In genomic region chr1:90919900-90920299, GRCh38 we compare ENCODE assay signal across 15 cellular contexts.
DNase-seq lines count a peak whose midpoint lies in the region; ATAC-seq, FAIRE-seq and TF ChIP-seq lines count a peak whose summit lies in the region.
"Had no signal": no experiment of that assay in that cellular context is flagged by ENCODE, and none has a peak within 500 bp of the region (broad histone marks: within the 10 kb centered on the region; RNA-seq: fewer than 3 reads in every experiment).

No MANE protein-coding gene starts in this region.

- peaks cover 1% of the 10 kb centered on the region for H3K27me3 Mint-ChIP-seq in endothelial cell (ENCODE audit: unreplicated experiment)

- peaks cover 14% of the 10 kb centered on the region for H3K4me1 Mint-ChIP-seq in endothelial cell (ENCODE audit: unreplicated experiment)

- no peak for TF ChIP-seq CTCF in MM.1S (IDR thresholded peaks at IDR 0.05; ENCODE audit: low read length)
- TF ChIP-seq CTCF in upper lobe of left lung (IDR thresholded peaks at IDR 0.05): no peak
- TF ChIP-seq CTCF in D721Med (IDR thresholded peaks at IDR 0.05; ENCODE audit: insufficient read depth, missing control alignments): no peak
- TF ChIP-seq CTCF in endothelial cell (IDR thresholded peaks at IDR 0.05; ENCODE audit: unreplicated experiment): no peak

- H3K9me2 ChIP-seq in MM.1S (replicated peaks; ENCODE audit: insufficient read depth, low read length): no peaks in the 10 kb centered on the region

- peaks cover 11% of the 10 kb centered on the region; the same call in 1 of the 2 replicates for H3F3A ChIP-seq in MM.1S (ENCODE audit: insufficient read depth, low read length)

- DNase-seq in Right ventricle myocardium superior (no peak), Right ventricle myocardium inferior (ENCODE audit: missing footprints) (no peak), MM.1S (no peak), left cardiac atrium (no peak), superior temporal gyrus (ENCODE audit: extremely low spot score) (peak; percentile 28), upper lobe of left lung (no peak), D721Med (ENCODE audit: insufficient read length, low spot score) (no peak), endothelial cell (ENCODE audit: low spot score) (no peak)
- DNase-seq: Kasumi-1, NCI-H226, T1000 had no signal

- H4K20me1 ChIP-seq in MM.1S (ENCODE audit: insufficient read depth, low read length): peaks cover 33% of the 10 kb centered on the region

- H3K4me3 ChIP-seq in MM.1S (ENCODE audit: low read length) (no peak overlapping the region), upper lobe of left lung (no peak overlapping the region)
- H3K4me3 ChIP-seq: HAP-1, skin epidermis had no signal

- H3K36me3 ChIP-seq in MM.1S (replicated peaks; ENCODE audit: insufficient read depth, low read length): peaks cover 4% of the 10 kb centered on the region; the same call in 1 of the 2 replicates
- peaks cover 0 to 13% (median 2%) of the 10 kb centered on the region in 4 donors for H3K36me3 ChIP-seq in upper lobe of left lung

- H3K9ac ChIP-seq in MM.1S (ENCODE audit: low read length): no peak overlapping the region

- no peak overlapping the region for H2AFZ ChIP-seq in MM.1S (ENCODE audit: low read length)

- ATAC-seq in Right ventricle myocardium superior (ENCODE audit: poor library complexity): peak; percentile 73
- ATAC-seq in Right ventricle myocardium inferior: no peak
- ATAC-seq in left cardiac atrium: peak; percentile 34 to 78
- ATAC-seq in upper lobe of left lung (ENCODE audit: low FRiP score in 2 of 2): no peak

- H3K27ac ChIP-seq in MM.1S (ENCODE audit: low read length) (no peak overlapping the region), upper lobe of left lung (no peak overlapping the region)
- H3K27ac ChIP-seq: epithelial cell of prostate, skin epidermis had no signal

- WGBS in upper lobe of left lung, 2 donors: 82 to 100% methylated on average over 1 of the region's 1 CpG

- peaks cover 4% of the 10 kb centered on the region for H3K36me3 Mint-ChIP-seq in endothelial cell (ENCODE audit: low read depth, unreplicated experiment)

- H3K9me3 ChIP-seq in MM.1S (replicated peaks; ENCODE audit: insufficient read depth, low read length) (no peaks in the 10 kb centered on the region), upper lobe of left lung (no peaks in the 10 kb centered on the region)
- H3K9me3 ChIP-seq: HAP-1 had no signal

- no peaks in the 10 kb centered on the region for H3K9me3 Mint-ChIP-seq in endothelial cell (ENCODE audit: unreplicated experiment)
- H3K9me3 Mint-ChIP-seq: nephron had no signal

- no peak for TF ChIP-seq EP300 in upper lobe of left lung (IDR thresholded peaks at IDR 0.05)

- no peak for TF ChIP-seq POLR2A in upper lobe of left lung (IDR thresholded peaks at IDR 0.05)

- peaks cover 14% of the 10 kb centered on the region for H3K4me1 ChIP-seq in MM.1S (ENCODE audit: low read length)
- H3K4me1 ChIP-seq in upper lobe of left lung: peaks cover 5 to 33% (median 19%) of the 10 kb centered on the region in 4 donors

- H3K79me2 ChIP-seq in MM.1S (ENCODE audit: low read length): peaks cover 76% of the 10 kb centered on the region

- no peak for FAIRE-seq in D721Med (lab: Jason Lieb, UNC)

- H3K27me3 ChIP-seq in MM.1S (replicated peaks; ENCODE audit: insufficient read depth, low read length) (no peaks in the 10 kb centered on the region), upper lobe of left lung (no peaks in the 10 kb centered on the region)

- peak overlapping the region; percentile 7 for H3K4me2 ChIP-seq in MM.1S (ENCODE audit: low read depth, low read length)

- H3K4me3 Mint-ChIP-seq in endothelial cell (ENCODE audit: unreplicated experiment): no peak overlapping the region
- H3K4me3 Mint-ChIP-seq: nephron had no signal

- H3K27ac Mint-ChIP-seq in endothelial cell (ENCODE audit: unreplicated experiment): no peak overlapping the region
- H3K27ac Mint-ChIP-seq: nephron had no signal

- intact Hi-C loops in Right ventricle myocardium superior (cut with DNase I) (no loop called here), Right ventricle myocardium inferior (cut with DNase I) (no loop called here), left cardiac atrium (cut with DNase I) (no loop called here)

Comparison
In these comparisons a context has a peak if more than half of its experiments do, and no peak if none do; other contexts are left out.
1. ATAC-seq: peak in Right ventricle myocardium superior (single experiment) and left cardiac atrium (2 of 2); none in Right ventricle myocardium inferior (single experiment) and upper lobe of left lung (0 of 2).